11 cellular contexts compared by ENCODE assay signal in genomic region chr2:46275995-46276394, GRCh38. TPM values are rescaled to one million over a fixed set of nuclear protein-coding genes. Genes with fewer than 3 reads are reported as not detected.
A peak's percentile ranks its signal among the peaks of the same experiment; 100 is the strongest.
DNase-seq lines count a peak whose midpoint lies in the region; ATAC-seq, FAIRE-seq and TF ChIP-seq lines count a peak whose summit lies in the region.
"Had no signal": no experiment of that assay in that cellular context is flagged by ENCODE, and none has a peak within 500 bp of the region (broad histone marks: within the 10 kb centered on the region; RNA-seq: fewer than 3 reads in every experiment).

No MANE protein-coding gene starts in this region.

- no peaks in the 10 kb centered on the region for H3K36me3 Mint-ChIP-seq in osteocyte (ENCODE audit: unreplicated experiment)
- H3K36me3 Mint-ChIP-seq: activated naive CD4-positive, alpha-beta T cell treated with anti-CD3 and anti-CD28 coated beads, Interleukin-2, amount 50 U/mL, for 24 hours had no signal

- DNase-seq in NCI-H2227 treated with DMSO at 0.1 percent for 48 hours (lab: John Stamatoyannopoulos, UW) (peak; percentile 15), body of pancreas (peak in 2 of 4 donors; percentile 30 to 39), kidney (peak; percentile 92), stomach (no peak), DMS79 (lab: John Stamatoyannopoulos, UW) (no peak), osteocyte (ENCODE audit: extremely low spot score, unreplicated experiment) (no peak), Karpas-422 (no peak)

- H3K9me3 Mint-ChIP-seq in osteocyte (ENCODE audit: unreplicated experiment), result no peaks in the 10 kb centered on the region
- H3K9me3 Mint-ChIP-seq: activated naive CD4-positive, alpha-beta T cell treated with anti-CD3 and anti-CD28 coated beads, Interleukin-2, amount 50 U/mL, for 24 hours; stimulated activated naive CD8-positive, alpha-beta T cell treated with anti-CD3 and anti-CD28 coated beads, Interleukin-15, Interleukin-2, amounts not matched to agents 100 ng/mL and 50 ng/mL, for 24 hours had no signal

- intact Hi-C loops in body of pancreas (cut with DNase I) (no loop called here), kidney (cut with DNase I) (no loop called here), stomach (cut with DNase I; ENCODE audit: low total_unique reads) (no loop called here)

- H3K27me3 Mint-ChIP-seq in osteocyte (ENCODE audit: unreplicated experiment), result peaks cover 9% of the 10 kb centered on the region

- no peak for TF ChIP-seq EP300 in stomach (IDR thresholded peaks at IDR 0.05)

- H3K9me2 ChIP-seq in Karpas-422 (replicated peaks; ENCODE audit: insufficient read depth, low read length), result no peaks in the 10 kb centered on the region

- H3K9ac ChIP-seq in kidney (ENCODE audit: low read length in 2 of 2), result peak overlapping the region in 1 of 2 donors; percentile 34
- H3K9ac ChIP-seq in Karpas-422 (ENCODE audit: low read length), result no peak overlapping the region

- H3K27ac ChIP-seq in body of pancreas, result peak overlapping the region in 1 of 4 donors; percentile 7
- peak overlapping the region; percentile 11 to 34 for H3K27ac ChIP-seq in kidney (ENCODE audit: low read depth in 2 of 2, low read length in 2 of 2)
- H3K27ac ChIP-seq in stomach, result peak overlapping the region; percentile 19 to 71 (median 45)
- no peak overlapping the region for H3K27ac ChIP-seq in Karpas-422 (ENCODE audit: low read length)

- H3K4me3 ChIP-seq in body of pancreas (no peak overlapping the region), kidney (ENCODE audit: low read length in 2 of 2) (peak overlapping the region in 1 of 2 donors; percentile 17), stomach (no peak overlapping the region), Karpas-422 (ENCODE audit: low read length) (no peak overlapping the region)

- H3K4me1 ChIP-seq in body of pancreas (no peaks in the 10 kb centered on the region), kidney (ENCODE audit: control insufficient read depth in 1 of 2, insufficient read depth in 1 of 2, low read depth in 1 of 2, low read length in 2 of 2) (peaks cover 5 to 14% of the 10 kb centered on the region in 2 donors), stomach (peaks cover 0 to 6% (median 0%) of the 10 kb centered on the region in 4 donors), Karpas-422 (ENCODE audit: low read length) (no peaks in the 10 kb centered on the region)

- no peaks in the 10 kb centered on the region for H3K79me2 ChIP-seq in Karpas-422 (ENCODE audit: low read length)

- 65 to 85% methylated on average over 14 to 20 of the region's 20 CpGs for WGBS in body of pancreas, 2 donors
- 48 to 57% (median 53%) methylated on average over 5 to 20 of the region's 20 CpGs for WGBS in stomach, 5 donors

- peaks cover 30% of the 10 kb centered on the region for H3K4me1 Mint-ChIP-seq in osteocyte (ENCODE audit: unreplicated experiment)

- no peaks in the 10 kb centered on the region for H3K27me3 ChIP-seq in body of pancreas
- peaks cover 0 to 4% (median 0%) of the 10 kb centered on the region in 3 donors for H3K27me3 ChIP-seq in stomach
- H3K27me3 ChIP-seq in Karpas-422 (ENCODE audit: low read length), result no peaks in the 10 kb centered on the region

- H4K20me1 ChIP-seq in Karpas-422 (ENCODE audit: insufficient read depth, low read depth, low read length), result no peaks in the 10 kb centered on the region

- H3K36me3 ChIP-seq in body of pancreas (replicated peaks in 1 of 2; ENCODE audit: insufficient read depth in 1 of 2, low read depth in 2 of 2) (no peaks in the 10 kb centered on the region), kidney (ENCODE audit: control insufficient read depth in 1 of 2, insufficient read depth in 2 of 2, low read length in 2 of 2) (no peaks in the 10 kb centered on the region), stomach (no peaks in the 10 kb centered on the region), Karpas-422 (ENCODE audit: insufficient read depth, low read length) (no peaks in the 10 kb centered on the region)

- no peak overlapping the region for H3K4me3 Mint-ChIP-seq in osteocyte (ENCODE audit: unreplicated experiment)
- H3K4me3 Mint-ChIP-seq: activated naive CD4-positive, alpha-beta T cell treated with anti-CD3 and anti-CD28 coated beads, Interleukin-2, amount 50 U/mL, for 24 hours; stimulated activated naive CD8-positive, alpha-beta T cell treated with anti-CD3 and anti-CD28 coated beads, Interleukin-15, Interleukin-2, amounts not matched to agents 100 ng/mL and 50 ng/mL, for 24 hours had no signal

- H3K9me3 ChIP-seq in body of pancreas, result no peaks in the 10 kb centered on the region
- no peaks in the 10 kb centered on the region for H3K9me3 ChIP-seq in kidney (ENCODE audit: control insufficient read depth in 1 of 2, low read length in 2 of 2)
- H3K9me3 ChIP-seq in stomach, result no peaks in the 10 kb centered on the region
- H3K9me3 ChIP-seq in Karpas-422 (ENCODE audit: low read length), result no peaks in the 10 kb centered on the region

- TF ChIP-seq CTCF in body of pancreas (IDR thresholded peaks at IDR 0.05) (no peak), kidney (IDR thresholded peaks at IDR 0.05; ENCODE audit: borderline replicate concordance, extremely low read depth, insufficient read depth) (no peak), stomach (IDR thresholded peaks at IDR 0.05) (no peak), osteocyte (IDR thresholded peaks at IDR 0.05) (no peak)

- FAIRE-seq in kidney (lab: Jason Lieb, UNC), result no peak
- FAIRE-seq: G401.6 had no signal

- H2AFZ ChIP-seq in Karpas-422 (ENCODE audit: low read length), result no peak overlapping the region

- no peak overlapping the region for H3K27ac Mint-ChIP-seq in osteocyte (ENCODE audit: unreplicated experiment)
- H3K27ac Mint-ChIP-seq: activated naive CD4-positive, alpha-beta T cell treated with anti-CD3 and anti-CD28 coated beads, Interleukin-2, amount 50 U/mL, for 24 hours; stimulated activated naive CD8-positive, alpha-beta T cell treated with anti-CD3 and anti-CD28 coated beads, Interleukin-15, Interleukin-2, amounts not matched to agents 100 ng/mL and 50 ng/mL, for 24 hours had no signal

- no peak overlapping the region for H3K4me2 ChIP-seq in Karpas-422 (ENCODE audit: low read depth, low read length, poor library complexity, severe bottlenecking)

- ATAC-seq in body of pancreas (peak; percentile 31), GM21528 (IDR thresholded peaks at IDR 0.05; ENCODE audit: low FRiP score, unreplicated experiment) (no peak)

- TF ChIP-seq POLR2A in body of pancreas (IDR thresholded peaks at IDR 0.05), result no peak
- TF ChIP-seq POLR2A in stomach (IDR thresholded peaks at IDR 0.05), result no peak

RNA-seq across cellular contexts. Expression of gene EPAS1, which starts 21.2 kb away (rescaled TPM):
- total RNA-seq in body of pancreas, result 100 to 1,000 TPM in 1 of 2 donors, 10 to 100 TPM in 1; 58.4 to 162 TPM
- 398 TPM for total RNA-seq in kidney
- polyA plus RNA-seq in kidney (ENCODE audit: insufficient read depth, low read depth, low replicate concordance), result 142 TPM
- 100 to 1,000 TPM in 4 of 5 donors, 10 to 100 TPM in 1; 69.0 to 217 (median 156) TPM for total RNA-seq in stomach
- polyA plus RNA-seq in stomach, result 10 to 100 TPM; 35.1 to 82.6 (median 47.1) TPM
- total RNA-seq in osteocyte, result 11.0 and 14.1 TPM in 2 replicates
- total RNA-seq in Karpas-422 (2014; rRNA removed; shearing (Covaris generic); ENCODE audit: low replicate concordance), result not detected in 2 replicates

Comparison
In these comparisons a context has a peak if more than half of its experiments do, and no peak if none do; other contexts are left out.
1. DNase-seq: peak in NCI-H2227 treated with DMSO at 0.1 percent for 48 hours (single experiment) and kidney (single experiment); none in stomach (single experiment), DMS79 (single experiment), osteocyte (single experiment) and Karpas-422 (single experiment).
2. RNA of gene EPAS1, which starts 21.2 kb away (total RNA-seq): 398 TPM in kidney (single experiment), 58.4 to 162 TPM in body of pancreas, 69.0 to 217 TPM in stomach and 11.0 to 14.1 TPM in osteocyte; not detected in Karpas-422; every median in the first group is over 10 times any median in the second.